ENCODE assay signal across 17 cellular contexts in genomic region chr11:120342226-120342625, GRCh38. TPM values are rescaled to one million over a fixed set of nuclear protein-coding genes. Genes with fewer than 3 reads are reported as not detected.
A peak's percentile ranks its signal among the peaks of the same experiment; 100 is the strongest.
DNase-seq lines count a peak whose midpoint lies in the region; ATAC-seq, FAIRE-seq and TF ChIP-seq lines count a peak whose summit lies in the region.
"Had no signal": no experiment of that assay in that cellular context is flagged by ENCODE, and none has a peak within 500 bp of the region (broad histone marks: within the 10 kb centered on the region; RNA-seq: fewer than 3 reads in every experiment).

No MANE protein-coding gene starts in this region.

- TF ChIP-seq CTCF in IMR-90 (conservative IDR thresholded peaks at IDR 0.05; ENCODE audit: low read depth, low read length) (no peak), H1 (IDR thresholded peaks at IDR 0.05; ENCODE audit: control extremely low read depth in 1 of 3, insufficient read depth in 1 of 3, low read depth in 1 of 3, low read length in 3 of 3) (no peak), neural progenitor cell (IDR thresholded peaks at IDR 0.05) (no peak)

- peaks cover 10% of the 10 kb centered on the region for H3K36me3 Mint-ChIP-seq in neural progenitor cell

- TF ChIP-seq EP300 in H1 (IDR thresholded peaks at IDR 0.05; ENCODE audit: borderline replicate concordance in 1 of 2, low read depth in 2 of 2, low read length in 2 of 2) = no peak

- H3K4me3 ChIP-seq in IMR-90 (ENCODE audit: insufficient read depth, low read depth, low read length) (no peak overlapping the region), H1 (ENCODE audit: extremely low read depth in 1 of 4, insufficient read depth in 2 of 4, low read depth in 3 of 4, low read length in 4 of 4) (no peak overlapping the region), neural progenitor cell (no peak overlapping the region)

- no peak overlapping the region for H4K8ac ChIP-seq in IMR-90 (ENCODE audit: low read depth in 2 of 2, low read length in 2 of 2)
- H4K8ac ChIP-seq in H1 (ENCODE audit: extremely low read depth, insufficient read depth, low read length) = no peak overlapping the region

- H3K9me1 ChIP-seq in IMR-90 (ENCODE audit: insufficient read depth, low read length) = peaks cover 7% of the 10 kb centered on the region

- intact Hi-C loops in IMR-90 (cut with micrococcal nuclease) = no loop called here

- ATAC-seq in IMR-90 (ENCODE audit: low read depth) = no peak

- FAIRE-seq in H1 (lab: Jason Lieb, UNC) = peak; percentile 32

- no peaks in the 10 kb centered on the region for H3K9me3 Mint-ChIP-seq in neural progenitor cell
- H3K9me3 Mint-ChIP-seq: HFFc6 had no signal

- no peak for TF ChIP-seq POLR2A in IMR-90 (IDR thresholded peaks at IDR 0.05; ENCODE audit: low read depth, low read length)
- TF ChIP-seq POLR2A in H1 (IDR thresholded peaks at IDR 0.05; ENCODE audit: control extremely low read depth in 1 of 2, low read depth in 2 of 2, low read length in 2 of 2) = no peak

- H3K23ac ChIP-seq in IMR-90 (ENCODE audit: low read depth, low read length) (peak overlapping the region; percentile 20; the same call in 1 of the 2 replicates), H1 (ENCODE audit: insufficient read length) (no peak overlapping the region)

- no peak overlapping the region for H2BK12ac ChIP-seq in H1 (ENCODE audit: low read depth, low read length)

- H3K9me3 ChIP-seq in IMR-90 (ENCODE audit: control insufficient read depth, insufficient read depth, low read length) (no peaks in the 10 kb centered on the region), H1 (ENCODE audit: insufficient read depth in 2 of 2, low read depth in 1 of 2, low read length in 1 of 2) (no peaks in the 10 kb centered on the region), neural progenitor cell (ENCODE audit: low read depth) (no peaks in the 10 kb centered on the region)
- H3K9me3 ChIP-seq: BE2C had no signal

- H4K20me1 ChIP-seq in IMR-90 (ENCODE audit: insufficient read depth, low read length) (peaks cover 82% of the 10 kb centered on the region), H1 (replicated peaks in 1 of 2; ENCODE audit: control insufficient read depth in 1 of 2, insufficient read depth in 2 of 2, low read length in 2 of 2) (peaks cover 3 to 13% of the 10 kb centered on the region in 2 experiments), neural progenitor cell (ENCODE audit: low read depth) (peaks cover 48% of the 10 kb centered on the region)

- POLR2A ChIA-PET in IMR-90 (lab: Charles Lee; ENCODE audit: unreplicated experiment) = no interaction called here
- POLR2A ChIA-PET in H1 (lab: Charles Lee; ENCODE audit: partially characterized antibody) = no interaction called here

- H3K4me3 Mint-ChIP-seq in neural progenitor cell = no peak overlapping the region
- H3K4me3 Mint-ChIP-seq: CD4-positive, alpha-beta memory T cell; HFFc6 had no signal

- no peak overlapping the region for H2BK20ac ChIP-seq in IMR-90 (ENCODE audit: low read depth, low read length)
- H2BK20ac ChIP-seq in H1 (ENCODE audit: low read length) = no peak overlapping the region

- no peak overlapping the region for H3K27ac ChIP-seq in IMR-90 (ENCODE audit: insufficient read depth, low read length)
- no peak overlapping the region for H3K27ac ChIP-seq in H1 (ENCODE audit: low read depth, low read length)
- no peak overlapping the region for H3K27ac ChIP-seq in neural progenitor cell

- H3K4ac ChIP-seq in IMR-90 (ENCODE audit: low read depth, low read length) (no peak overlapping the region), H1 (replicated peaks; ENCODE audit: insufficient read length, low read depth, low read length) (no peak overlapping the region)

- no peak overlapping the region for H4K5ac ChIP-seq in IMR-90 (ENCODE audit: low read depth, low read length)
- no peak overlapping the region for H4K5ac ChIP-seq in H1 (ENCODE audit: insufficient read length, low read depth, low read length)

- peaks cover 3% of the 10 kb centered on the region for H3K23me2 ChIP-seq in H1 (ENCODE audit: low read depth, low read length)

- H4K91ac ChIP-seq in IMR-90 (ENCODE audit: insufficient read depth, low read depth, low read length) (no peak overlapping the region), H1 (replicated peaks; ENCODE audit: insufficient read length, low read length) (no peak overlapping the region)

- H2AK5ac ChIP-seq in IMR-90 (ENCODE audit: low read depth, low read length) (no peak overlapping the region), H1 (ENCODE audit: low read depth, low read length) (no peak overlapping the region)

- dilution Hi-C loops in IMR-90 (cut with HindIII; ENCODE audit: low sequenced_read_pairs, unreplicated experiment) = no loop called here

- H3K14ac ChIP-seq in IMR-90 (replicated peaks; ENCODE audit: low read depth, low read length) = no peak overlapping the region
- H3K14ac ChIP-seq in H1 (ENCODE audit: insufficient read length) = no peak overlapping the region

- H2BK15ac ChIP-seq in IMR-90 (ENCODE audit: low read depth, low read length) (no peak overlapping the region), H1 (ENCODE audit: low read length) (no peak overlapping the region)

- no peak overlapping the region for H3K4me2 ChIP-seq in IMR-90 (ENCODE audit: low read depth, low read length)
- no peak overlapping the region for H3K4me2 ChIP-seq in H1 (ENCODE audit: insufficient read depth in 1 of 2, low read depth in 2 of 2, low read length in 2 of 2)
- peak overlapping the region; percentile 21 for H3K4me2 ChIP-seq in neural progenitor cell

- H2BK120ac ChIP-seq in IMR-90 (ENCODE audit: low read depth, low read length) (no peak overlapping the region), H1 (replicated peaks; ENCODE audit: low read depth, low read length) (no peak overlapping the region)

- peaks cover 6% of the 10 kb centered on the region for H3K4me1 ChIP-seq in IMR-90 (ENCODE audit: control insufficient read depth, insufficient read depth, low read length)
- peaks cover 0 to 7% (median 4%) of the 10 kb centered on the region in 4 experiments; a peak in 6 of 7 replicates for H3K4me1 ChIP-seq in H1 (replicated peaks in 1 of 4; ENCODE audit: control insufficient read depth in 3 of 4, insufficient read depth in 4 of 4, low read length in 3 of 4)
- peaks cover 25% of the 10 kb centered on the region for H3K4me1 ChIP-seq in neural progenitor cell

- H3K27me3 ChIP-seq in IMR-90 (ENCODE audit: control insufficient read depth, insufficient read depth, low read length) (no peaks in the 10 kb centered on the region), H1 (replicated peaks in 1 of 4; ENCODE audit: control insufficient read depth in 3 of 4, extremely low read depth in 1 of 4, insufficient read depth in 3 of 4, low read length in 3 of 4) (no peaks in the 10 kb centered on the region), neural progenitor cell (no peaks in the 10 kb centered on the region)
- H3K27me3 ChIP-seq: BE2C had no signal

- H3K9ac ChIP-seq in IMR-90 (ENCODE audit: low read depth, low read length) (no peak overlapping the region), H1 (replicated peaks in 1 of 4; ENCODE audit: extremely low read depth in 1 of 4, low read depth in 3 of 4, low read length in 3 of 4) (no peak overlapping the region), neural progenitor cell (no peak overlapping the region)

- H3K27me3 Mint-ChIP-seq in neural progenitor cell (ENCODE audit: insufficient read depth, low read depth) = no peaks in the 10 kb centered on the region

- H3K27ac Mint-ChIP-seq in neural progenitor cell = no peak overlapping the region
- H3K27ac Mint-ChIP-seq: CD4-positive, alpha-beta memory T cell; HFFc6 had no signal

- H3F3A ChIP-seq in neural progenitor cell (ENCODE audit: low read depth) = peaks cover 12% of the 10 kb centered on the region

- WGBS in IMR-90 (ENCODE audit: extremely low coverage in 2 of 2, insufficient read length in 1 of 2), 2 experiments = no CpG with 5 or more reads among the region's 3 CpGs
- WGBS in H1 (ENCODE audit: extremely low coverage in 1 of 2, insufficient coverage in 1 of 2, insufficient read length in 1 of 2, insufficient replicate concordance in 2 of 2, low coverage in 1 of 2, low lambda C conversion rate in 2 of 2, missing lambda C conversion rate in 1 of 2), 2 experiments = 84% methylated on average over 3 of the region's 3 CpGs; no CpG with 5 or more reads in 1 of the 2 experiments

- H3K4me1 Mint-ChIP-seq in neural progenitor cell = peaks cover 37% of the 10 kb centered on the region

- BruUV-seq in IMR-90 (replicated peaks; lab: Mats Ljungman, UMichigan) = no TSS peak

- H3K79me1 ChIP-seq in IMR-90 (ENCODE audit: low read depth in 1 of 2, low read length in 2 of 2) (peaks cover 0 to 42% of the 10 kb centered on the region in 2 experiments; a peak in 2 of 4 replicates), H1 (ENCODE audit: low read depth, low read length) (peaks cover 3% of the 10 kb centered on the region; the same call in 1 of the 2 replicates)

- TF ChIP-seq RAD21 in IMR-90 (IDR thresholded peaks at IDR 0.05; ENCODE audit: low read length) = no peak
- no peak for TF ChIP-seq RAD21 in H1 (IDR thresholded peaks at IDR 0.05 in 1 of 2, conservative IDR thresholded peaks at IDR 0.05 in 1 of 2; ENCODE audit: low read depth in 2 of 2, low read length in 2 of 2)

- peaks cover 8 to 92% of the 10 kb centered on the region in 2 experiments; a peak in 3 of 4 replicates for H3K79me2 ChIP-seq in H1 (ENCODE audit: control insufficient read depth in 1 of 2, insufficient read depth in 2 of 2, low read length in 2 of 2)
- peaks cover 98% of the 10 kb centered on the region for H3K79me2 ChIP-seq in neural progenitor cell (ENCODE audit: low read depth)

- H3K36me3 ChIP-seq in IMR-90 (ENCODE audit: control insufficient read depth, insufficient read depth, low read length) (no peaks in the 10 kb centered on the region), H1 (ENCODE audit: control insufficient read depth in 2 of 4, insufficient read depth in 4 of 4, low read length in 3 of 4) (no peaks in the 10 kb centered on the region), neural progenitor cell (no peaks in the 10 kb centered on the region)
- H3K36me3 ChIP-seq: BE2C had no signal

- CTCF ChIA-PET in IMR-90 (lab: Yijun Ruan, JAX) (interaction anchor here (0.6 to 1.0 kb wide), 2 partner anchors 44 to 1965 kb away, joined by 3 read pairs; no protein-coding TSS in a partner anchor), H1 (lab: Charles Lee; ENCODE audit: partially characterized antibody) (interaction anchor here (0.8 to 1.5 kb wide), 3 partner anchors 15 to 160 kb away, joined by 3 read pairs; no protein-coding TSS in a partner anchor)

- in situ Hi-C loops in IMR-90 (cut with MboI; ENCODE audit: low sequenced_read_pairs) = loop anchor here (25.0 kb wide), 1 partner anchor 95 kb away; no protein-coding TSS in a partner anchor

- no peak overlapping the region for H2AK9ac ChIP-seq in IMR-90 (replicated peaks; ENCODE audit: low read depth, low read length, poor library complexity)

- H2AFZ ChIP-seq in IMR-90 (replicated peaks; ENCODE audit: low read length, poor library complexity) (no peak overlapping the region), H1 (ENCODE audit: low read length) (no peak overlapping the region), neural progenitor cell (replicated peaks) (no peak overlapping the region)

- H3K56ac ChIP-seq in IMR-90 (ENCODE audit: extremely low read depth, insufficient read depth, low read length) (no peak overlapping the region), H1 (replicated peaks; ENCODE audit: insufficient read length, low read depth, low read length) (no peak overlapping the region)

- no peak overlapping the region for H2BK5ac ChIP-seq in IMR-90 (ENCODE audit: low read depth, low read length, poor library complexity, severe bottlenecking)
- no peak overlapping the region for H2BK5ac ChIP-seq in H1 (ENCODE audit: low read depth, low read length)

- DNase-seq in IMR-90 (no peak), OCI-M1 (lab: John Stamatoyannopoulos, UW) (peak; percentile 41), H1 (ENCODE audit: low read depth in 1 of 2, low spot score in 2 of 2) (no peak), neural progenitor cell (ENCODE audit: low spot score) (no peak), GM19240 (ENCODE audit: insufficient read length, low spot score) (no peak), SW480 (ENCODE audit: low spot score) (no peak)
- no peak for DNase-seq in activated CD4-positive, alpha-beta T cell treated with anti-CD3 and anti-CD28 coated beads for 4 hours
- DNase-seq: BE2C; CD4-positive, alpha-beta memory T cell; DND-41; GDM1; HFFc6; NCI-H1048; NCI-H1694; NCI-H345; NCI-H526 treated with DMSO at 0.1 percent for 48 hours; NK-92 treated with Interleukin-12 subunit alpha and Interleukin-12 subunit beta, amount 100 ng/mL, for 24 hours had no signal

- no peak overlapping the region for H3K18ac ChIP-seq in IMR-90 (ENCODE audit: low read depth, low read length)
- no peak overlapping the region for H3K18ac ChIP-seq in H1 (ENCODE audit: extremely low read depth, low read length)

RNA-seq across cellular contexts. Expression of gene ARHGEF12, which starts 6.0 kb away (rescaled TPM):
- total RNA-seq in IMR-90 (2012; rRNA removed) (115 and 131 TPM in 2 replicates), neural progenitor cell (ENCODE audit: low replicate concordance) (24.9 and 31.3 TPM in 2 replicates)
- polyA plus RNA-seq in IMR-90 (2012; rRNA removed) (20.0 and 25.5 TPM in 2 replicates), H1 (2011; rRNA removed) (3.7 and 5.1 TPM in 2 replicates)
- polyA plus RNA-seq in IMR-90 (2012; cell fraction: cytosol; rRNA removed) = 4.8 and 7.0 TPM in 2 replicates
- polyA plus RNA-seq in IMR-90 (2012; cell fraction: nucleus; rRNA removed; ENCODE audit: low replicate concordance) = 4.6 and 29.2 TPM in 2 replicates
- total RNA-seq in H1 (2021; fragmentation: NEBNext Ultra II Directional; extraction: Animal tissue kit (Norgen Biotek cat#: 25700)) = 31.2 and 33.7 TPM in 2 replicates
- 7.2 TPM for polyA plus RNA-seq in H1 (2011; cell fraction: cytosol; rRNA removed)
- 7.9 TPM for polyA plus RNA-seq in H1 (2011; cell fraction: nucleus; rRNA removed)
- polyA plus RNA-seq in H1 (2012, experiment 1 of 2) = 9.8 to 15.0 TPM (median 12.8 TPM) in 4 replicates
- 0.60 TPM for polyA plus RNA-seq in H1 (2012, experiment 2 of 2)
- 10.5 TPM for polyA plus RNA-seq in H1 (2013, experiment 1 of 2)
- 10.2 TPM for polyA plus RNA-seq in H1 (2013, experiment 2 of 2)
- polyA minus RNA-seq in H1 (2011; rRNA and poly(A)+ RNA removed) = 32.5 and 43.1 TPM in 2 replicates
- polyA minus RNA-seq in H1 (2011; cell fraction: cytosol; rRNA and poly(A)+ RNA removed) = 21.2 TPM
- polyA minus RNA-seq in H1 (2011; cell fraction: nucleus; rRNA and poly(A)+ RNA removed) = 57.4 TPM

RNA-seq across cellular contexts. Expression of gene TLCD5, which starts 17.1 kb away (rescaled TPM):
- total RNA-seq in IMR-90 (2012; rRNA removed) = 11.5 and 11.7 TPM in 2 replicates
- 6.8 and 9.5 TPM in 2 replicates for polyA plus RNA-seq in IMR-90 (2012; rRNA removed)
- 3.3 and 6.1 TPM in 2 replicates for polyA plus RNA-seq in IMR-90 (2012; cell fraction: cytosol; rRNA removed)
- polyA plus RNA-seq in IMR-90 (2012; cell fraction: nucleus; rRNA removed; ENCODE audit: low replicate concordance) = 7.4 and 38.8 TPM in 2 replicates
- 9.5 TPM in 2 replicates for total RNA-seq in H1 (2021; fragmentation: NEBNext Ultra II Directional; extraction: Animal tissue kit (Norgen Biotek cat#: 25700))
- polyA plus RNA-seq in H1 (2011; rRNA removed) = 7.7 and 10.1 TPM in 2 replicates
- polyA plus RNA-seq in H1 (2011; cell fraction: cytosol; rRNA removed) = 8.8 TPM
- polyA plus RNA-seq in H1 (2011; cell fraction: nucleus; rRNA removed) = 7.6 TPM
- 5.7 to 7.8 TPM (median 7.3 TPM) in 4 replicates for polyA plus RNA-seq in H1 (2012, experiment 1 of 2)
- 2.2 TPM for polyA plus RNA-seq in H1 (2012, experiment 2 of 2)
- 7.3 TPM for polyA plus RNA-seq in H1 (2013, experiment 1 of 2)
- 7.9 TPM for polyA plus RNA-seq in H1 (2013, experiment 2 of 2)
- polyA minus RNA-seq in H1 (2011; rRNA and poly(A)+ RNA removed) = 13.6 and 15.0 TPM in 2 replicates
- 4.2 TPM for polyA minus RNA-seq in H1 (2011; cell fraction: cytosol; rRNA and poly(A)+ RNA removed)
- 9.3 TPM for polyA minus RNA-seq in H1 (2011; cell fraction: nucleus; rRNA and poly(A)+ RNA removed)
- total RNA-seq in neural progenitor cell (ENCODE audit: low replicate concordance) = 25.1 and 32.2 TPM in 2 replicates
